8 cellular contexts compared by ENCODE assay signal in the genomic region with DNA sequence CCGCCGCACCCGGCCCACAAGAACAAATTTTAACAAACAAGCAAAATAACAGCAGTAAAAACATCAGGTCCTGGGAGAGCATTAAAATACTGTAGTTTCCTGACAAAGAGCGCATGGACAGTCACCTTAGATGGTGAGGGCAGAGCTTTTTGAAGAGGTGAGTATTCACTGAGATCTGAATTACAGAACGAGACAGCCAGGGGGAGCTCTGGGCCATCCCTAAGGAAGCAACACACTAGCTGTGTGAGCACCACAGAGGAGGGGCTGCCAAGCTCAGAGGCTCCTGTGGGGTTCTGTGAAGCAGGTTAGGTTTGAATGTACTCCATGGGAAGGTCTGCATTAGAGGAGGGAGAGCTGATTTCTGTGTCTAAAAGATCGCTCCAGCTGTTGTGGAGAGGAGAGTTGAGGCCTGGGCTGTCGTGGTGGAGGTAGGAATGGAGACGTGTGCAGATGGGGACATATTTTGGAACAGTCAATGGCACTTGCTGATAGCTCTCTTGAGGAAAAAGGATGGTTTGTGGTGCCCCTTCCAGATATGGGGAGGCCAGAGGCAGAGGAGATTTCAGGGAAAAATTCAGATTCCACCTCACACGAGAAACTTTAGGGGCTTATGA.
A peak's percentile ranks its signal among the peaks of the same experiment; 100 is the strongest.
DNase-seq lines count a peak whose midpoint lies in the region; ATAC-seq and TF ChIP-seq lines count a peak whose summit lies in the region.

No MANE protein-coding gene starts in this region.

- no peak overlapping the region for H2BK5ac ChIP-seq in H9 (ENCODE audit: insufficient read length, low read length)

- no peak overlapping the region for H2BK15ac ChIP-seq in H9 (ENCODE audit: low read depth, low read length)

- peaks cover 8 to 40% (median 21%) of the 10 kb centered on the region in 3 experiments; a peak in 5 of 7 replicates for H3K36me3 Mint-ChIP-seq in H9 (ENCODE audit: insufficient read depth in 1 of 3, low read depth in 3 of 3)
- H3K36me3 Mint-ChIP-seq in activated CD8-positive, alpha-beta T cell treated with anti-CD3 and anti-CD28 coated beads, Interleukin-2, amount 10 ng/mL, durations not matched to agents 7 days and 5 days (ENCODE audit: low read depth), result peaks cover 20% of the 10 kb centered on the region
- H3K36me3 Mint-ChIP-seq in natural killer cell treated with Interleukin-12 subunit alpha and Interleukin-12 subunit beta and Interleukin-15 and Interleukin-18, amount 100 ng/mL, for 72 hours, result peaks cover 20% of the 10 kb centered on the region

- H4K5ac ChIP-seq in H9 (ENCODE audit: insufficient read length, low read depth, low read length), result no peak overlapping the region

- H3K14ac ChIP-seq in H9 (ENCODE audit: insufficient read depth, low read length), result no peak overlapping the region

- no peak overlapping the region for H3K4me3 Mint-ChIP-seq in H9
- no peak overlapping the region for H3K4me3 Mint-ChIP-seq in activated CD8-positive, alpha-beta T cell treated with anti-CD3 and anti-CD28 coated beads, Interleukin-2, amount 10 ng/mL, durations not matched to agents 7 days and 5 days
- H3K4me3 Mint-ChIP-seq in natural killer cell treated with Interleukin-12 subunit alpha and Interleukin-12 subunit beta and Interleukin-15 and Interleukin-18, amount 100 ng/mL, for 72 hours, result no peak overlapping the region

- H3K27ac ChIP-seq in H9 (ENCODE audit: insufficient read length, low read depth, low read length), result no peak overlapping the region
- H3K27ac ChIP-seq in tibial artery, result no peak overlapping the region

- H2BK20ac ChIP-seq in H9 (ENCODE audit: low read depth, low read length, poor library complexity, severe bottlenecking), result no peak overlapping the region

- no peak overlapping the region for H2BK12ac ChIP-seq in H9 (ENCODE audit: insufficient read length, low read depth, low read length)

- H3K4me1 ChIP-seq in H9 (ENCODE audit: insufficient read depth, low read length), result no peaks in the 10 kb centered on the region
- no peaks in the 10 kb centered on the region for H3K4me1 ChIP-seq in tibial artery

- peak; percentile 93 for ATAC-seq in activated CD8-positive, alpha-beta T cell treated with anti-CD3 and anti-CD28 coated beads, Interleukin-2, amount 10 ng/mL, durations not matched to agents 7 days and 5 days
- ATAC-seq in natural killer cell treated with Interleukin-12 subunit alpha and Interleukin-12 subunit beta and Interleukin-15 and Interleukin-18, amount 100 ng/mL, for 72 hours, result peak; percentile 56 to 69
- no peak for ATAC-seq in GM18870 (IDR thresholded peaks at IDR 0.05; ENCODE audit: unreplicated experiment)

- no peak overlapping the region for H3K9ac ChIP-seq in H9 (ENCODE audit: extremely low read depth, insufficient read length, low read length)

- CTCF ChIA-PET in activated CD8-positive, alpha-beta T cell treated with anti-CD3 and anti-CD28 coated beads, Interleukin-2, amount 10 ng/mL, durations not matched to agents 7 days and 5 days (lab: Charles Lee), result interaction anchor here (0.9 to 8.9 kb wide), 31 partner anchors 8 to 386 kb away, joined by 3 to 109 read pairs (median 4); no protein-coding TSS in a partner anchor

- H3K27ac Mint-ChIP-seq in H9, result peak overlapping the region in 1 of 3 experiments; percentile 8; a peak in 3 of 7 replicates
- peak overlapping the region; percentile 19 for H3K27ac Mint-ChIP-seq in activated CD8-positive, alpha-beta T cell treated with anti-CD3 and anti-CD28 coated beads, Interleukin-2, amount 10 ng/mL, durations not matched to agents 7 days and 5 days
- H3K27ac Mint-ChIP-seq in natural killer cell treated with Interleukin-12 subunit alpha and Interleukin-12 subunit beta and Interleukin-15 and Interleukin-18, amount 100 ng/mL, for 72 hours, result no peak overlapping the region

- H4K8ac ChIP-seq in H9 (replicated peaks; ENCODE audit: insufficient read length, low read depth, low read length), result no peak overlapping the region

- no peaks in the 10 kb centered on the region for H3K23me2 ChIP-seq in H9 (ENCODE audit: insufficient read length, low read depth, low read length, poor library complexity, severe bottlenecking)

- H3K79me2 ChIP-seq in H9 (ENCODE audit: insufficient read depth, low read length), result no peaks in the 10 kb centered on the region

- peaks cover 2% of the 10 kb centered on the region for H4K20me1 ChIP-seq in H9 (ENCODE audit: control insufficient read depth, insufficient read depth, insufficient read length)

- no peak overlapping the region for H3K4ac ChIP-seq in H9 (ENCODE audit: low read depth, low read length)

- no peak overlapping the region for H3K23ac ChIP-seq in H9 (ENCODE audit: insufficient read length, low read depth, low read length)

- H3K56ac ChIP-seq in H9 (ENCODE audit: insufficient read length, low read depth, low read length), result no peak overlapping the region

- no peak overlapping the region for H3K18ac ChIP-seq in H9 (ENCODE audit: insufficient read length, low read depth, low read length)

- intact Hi-C loops in tibial artery (cut with DNase I; ENCODE audit: low total_unique reads), result loop anchor here (10.0 kb wide), 1 partner anchor 187 kb away; a partner anchor contains a TSS

- H2AK5ac ChIP-seq in H9 (ENCODE audit: insufficient read length, low read length), result no peak overlapping the region

- H2BK120ac ChIP-seq in H9 (ENCODE audit: low read depth, low read length, poor library complexity, severe bottlenecking), result no peak overlapping the region

- DNase-seq in C1 segment of cervical spinal cord (lab: John Stamatoyannopoulos, UW) (peak in 8 of 14 donors; percentile 14 to 75 (median 22)), H9 (peak; percentile 90), NCI-H526 treated with DMSO at 0.1 percent for 48 hours (lab: John Stamatoyannopoulos, UW) (peak; percentile 21), epithelial cell of proximal tubule (ENCODE audit: low read depth) (no peak), tibial artery (no peak)
- DNase-seq in activated CD8-positive, alpha-beta T cell treated with anti-CD3 and anti-CD28 coated beads, Interleukin-2, amount 10 ng/mL, durations not matched to agents 7 days and 5 days, result peak; percentile 72
- DNase-seq in natural killer cell treated with Interleukin-12 subunit alpha and Interleukin-12 subunit beta and Interleukin-15 and Interleukin-18, amount 100 ng/mL, for 72 hours (ENCODE audit: low spot score), result no peak

- H4K91ac ChIP-seq in H9 (ENCODE audit: insufficient read length, low read depth, low read length), result no peak overlapping the region

- peaks cover 3 to 4% of the 10 kb centered on the region in 2 experiments; a peak in 3 of 4 replicates for H3K4me1 Mint-ChIP-seq in H9
- H3K4me1 Mint-ChIP-seq in activated CD8-positive, alpha-beta T cell treated with anti-CD3 and anti-CD28 coated beads, Interleukin-2, amount 10 ng/mL, durations not matched to agents 7 days and 5 days (ENCODE audit: low read depth), result no peaks in the 10 kb centered on the region
- peaks cover 0 to 6% of the 10 kb centered on the region in 2 donors for H3K4me1 Mint-ChIP-seq in natural killer cell treated with Interleukin-12 subunit alpha and Interleukin-12 subunit beta and Interleukin-15 and Interleukin-18, amount 100 ng/mL, for 72 hours (ENCODE audit: low read depth in 2 of 2)

- peak; percentile 87 for TF ChIP-seq CTCF in H9 (conservative IDR thresholded peaks at IDR 0.05)
- TF ChIP-seq CTCF in epithelial cell of proximal tubule (conservative IDR thresholded peaks at IDR 0.05; ENCODE audit: low read depth, low read length), result peak; percentile 76
- TF ChIP-seq CTCF in tibial artery (IDR thresholded peaks at IDR 0.05), result peak; percentile 32 to 42

- H3K27me3 Mint-ChIP-seq in H9 (ENCODE audit: low read depth), result no peaks in the 10 kb centered on the region
- H3K27me3 Mint-ChIP-seq in activated CD8-positive, alpha-beta T cell treated with anti-CD3 and anti-CD28 coated beads, Interleukin-2, amount 10 ng/mL, durations not matched to agents 7 days and 5 days (ENCODE audit: low read depth), result no peaks in the 10 kb centered on the region
- no peaks in the 10 kb centered on the region for H3K27me3 Mint-ChIP-seq in natural killer cell treated with Interleukin-12 subunit alpha and Interleukin-12 subunit beta and Interleukin-15 and Interleukin-18, amount 100 ng/mL, for 72 hours

- no CpG with 5 or more reads among the region's 9 CpGs for WGBS in H9 (ENCODE audit: extremely low coverage, insufficient read length, low lambda C conversion rate)

- no peak overlapping the region for H3K4me2 ChIP-seq in H9 (ENCODE audit: insufficient read depth, insufficient read length, low read length)

- POLR2A ChIA-PET in activated CD8-positive, alpha-beta T cell treated with anti-CD3 and anti-CD28 coated beads, Interleukin-2, amount 10 ng/mL, durations not matched to agents 7 days and 5 days (lab: Charles Lee), result interaction anchor here (1.2 to 1.4 kb wide), 2 partner anchors 10 to 189 kb away, joined by 4 read pairs; no protein-coding TSS in a partner anchor

- H3K4me3 ChIP-seq in epithelial cell of proximal tubule (ENCODE audit: low read depth, low read length), result no peak overlapping the region
- H3K4me3 ChIP-seq in tibial artery, result no peak overlapping the region

- H3K36me3 ChIP-seq in tibial artery, result peaks cover 41 to 96% (median 73%) of the 10 kb centered on the region in 3 donors

- H3K27me3 ChIP-seq in H9 (ENCODE audit: insufficient read depth, low read length) (no peaks in the 10 kb centered on the region), tibial artery (no peaks in the 10 kb centered on the region)

- H2AFZ ChIP-seq in H9 (ENCODE audit: low read length), result no peak overlapping the region

- no peak overlapping the region for H3T11ph ChIP-seq in H9 (ENCODE audit: low read length)

- H3K79me1 ChIP-seq in H9 (ENCODE audit: insufficient read depth, low read depth, low read length, poor library complexity, severe bottlenecking), result no peaks in the 10 kb centered on the region

- H3K9me3 ChIP-seq in H9 (ENCODE audit: control insufficient read depth, low read depth, low read length), result no peaks in the 10 kb centered on the region
- H3K9me3 ChIP-seq in tibial artery, result no peaks in the 10 kb centered on the region

- H3K9me3 Mint-ChIP-seq in H9, result no peaks in the 10 kb centered on the region; a peak in 1 of 5 replicates
- H3K9me3 Mint-ChIP-seq in activated CD8-positive, alpha-beta T cell treated with anti-CD3 and anti-CD28 coated beads, Interleukin-2, amount 10 ng/mL, durations not matched to agents 7 days and 5 days (ENCODE audit: insufficient read depth), result no peaks in the 10 kb centered on the region
- no peaks in the 10 kb centered on the region for H3K9me3 Mint-ChIP-seq in natural killer cell treated with Interleukin-12 subunit alpha and Interleukin-12 subunit beta and Interleukin-15 and Interleukin-18, amount 100 ng/mL, for 72 hours

Comparison
In these comparisons a context has a peak if more than half of its experiments do, and no peak if none do; other contexts are left out.
1. DNase-seq: peak in C1 segment of cervical spinal cord (8 of 14), H9 (single experiment), NCI-H526 treated with DMSO at 0.1 percent for 48 hours (single experiment) and activated CD8-positive, alpha-beta T cell treated with anti-CD3 and anti-CD28 coated beads, Interleukin-2, amount 10 ng/mL, durations not matched to agents 7 days and 5 days (single experiment); none in epithelial cell of proximal tubule (single experiment), natural killer cell treated with Interleukin-12 subunit alpha and Interleukin-12 subunit beta and Interleukin-15 and Interleukin-18, amount 100 ng/mL, for 72 hours (single experiment) and tibial artery (0 of 2).
2. CTCF ChIP-seq: peak in every context shown above with its lines; median percentile 87 in H9; 76 in epithelial cell of proximal tubule; 37 in tibial artery.